ENCODE assay signal across 23 cellular contexts in genomic region chr2:145304501-145304900, GRCh38.
"Had no signal": no experiment of that assay in that cellular context is flagged by ENCODE, and none has a peak within 500 bp of the region (broad histone marks: within the 10 kb centered on the region; RNA-seq: fewer than 3 reads in every experiment).

No MANE protein-coding gene starts in this region.

- ATAC-seq: activated CD8-positive, alpha-beta memory T cell treated with anti-CD3 and anti-CD28 coated beads, Interleukin-2, amount 10 ng/mL, durations not matched to agents 7 days and 5 days; activated naive CD4-positive, alpha-beta T cell treated with anti-CD3 and anti-CD28 coated beads, Interleukin-2, amount 50 U/mL, for 72 hours; activated naive CD8-positive, alpha-beta T cell treated with anti-CD3 and anti-CD28 coated beads, Interleukin-2, amount 50 U/mL, for 24 hours; body of pancreas had no signal

- H3K9me3 Mint-ChIP-seq: activated naive CD4-positive, alpha-beta T cell treated with anti-CD3 and anti-CD28 coated beads, Interleukin-2, amount 50 U/mL, for 72 hours; activated T-cell treated with anti-CD3 and anti-CD28 coated beads, Interleukin-2, amount 50 U/mL, for 24 hours; T-helper 1 cell treated with Interleukin-12 subunit alpha and Interleukin-12 subunit beta and Interleukin-4 antibody, amounts not matched to agents 30 μg/mL and 1 μg/mL, for 36 hours had no signal

- H3K36me3 ChIP-seq: ascending aorta had no signal

- H3K27ac Mint-ChIP-seq: activated CD8-positive, alpha-beta memory T cell treated with anti-CD3 and anti-CD28 coated beads, Interleukin-2, amount 10 ng/mL, durations not matched to agents 7 days and 5 days; activated naive CD4-positive, alpha-beta T cell treated with anti-CD3 and anti-CD28 coated beads, Interleukin-2, amount 50 U/mL, for 72 hours; activated naive CD8-positive, alpha-beta T cell treated with anti-CD3 and anti-CD28 coated beads, Interleukin-2, amount 50 U/mL, for 24 hours; activated T-cell treated with anti-CD3 and anti-CD28 coated beads, Interleukin-2, amount 50 U/mL, for 24 hours; T-helper 1 cell treated with Interleukin-12 subunit alpha and Interleukin-12 subunit beta and Interleukin-4 antibody, amounts not matched to agents 30 μg/mL and 1 μg/mL, for 36 hours had no signal

- DNase-seq: activated CD4-positive, alpha-beta T cell treated with anti-CD3 and anti-CD28 coated beads for 48 hours; activated CD4-positive, alpha-beta T cell treated with anti-CD3 and anti-CD28 coated beads, Interleukin-2, amount 50 U/mL, for 4 hours; activated CD4-positive, CD25-positive, alpha-beta regulatory T cell treated with anti-CD3 and anti-CD28 coated beads, Interleukin-2, amount 50 U/mL, for 72 hours; activated CD8-positive, alpha-beta memory T cell treated with anti-CD3 and anti-CD28 coated beads, Interleukin-2, amount 10 ng/mL, durations not matched to agents 7 days and 5 days; activated effector memory CD4-positive, alpha-beta T cell treated with anti-CD3 and anti-CD28 coated beads, Interleukin-2, amount 50 U/mL, for 16 hours; activated naive CD4-positive, alpha-beta T cell treated with Interleukin-2 at 50 U/mL for 16 hours; activated naive CD8-positive, alpha-beta T cell treated with anti-CD3 and anti-CD28 coated beads, Interleukin-2, amount 50 U/mL, for 24 hours; activated T-cell treated with anti-CD3 and anti-CD28 coated beads, Interleukin-2, amount 50 U/mL, for 24 hours; amniotic stem cell; body of pancreas; central memory CD4-positive, alpha-beta T cell; KG1; MV-4-11; NCI-H1092 treated with DMSO at 0.1 percent for 48 hours; NCI-H1417 treated with DMSO at 0.1 percent for 48 hours; NCI-H1694; NCI-H2029; NCI-H510A treated with DMSO at 0.1 percent for 48 hours; PC-9; SHP77 treated with DMSO at 0.1 percent for 48 hours had no signal

- H3K4me3 ChIP-seq: ascending aorta, body of pancreas, PC-9 had no signal

- H3K27me3 ChIP-seq: ascending aorta, body of pancreas had no signal

- H3K9me3 ChIP-seq: ascending aorta, body of pancreas had no signal

- H3K27ac ChIP-seq: ascending aorta, body of pancreas, PC-9 had no signal

- H3K4me1 Mint-ChIP-seq: activated CD8-positive, alpha-beta memory T cell treated with anti-CD3 and anti-CD28 coated beads, Interleukin-2, amount 10 ng/mL, durations not matched to agents 7 days and 5 days; activated naive CD8-positive, alpha-beta T cell treated with anti-CD3 and anti-CD28 coated beads, Interleukin-2, amount 50 U/mL, for 24 hours had no signal

- H3K4me1 ChIP-seq: ascending aorta, body of pancreas had no signal

- H3K27me3 Mint-ChIP-seq: activated CD8-positive, alpha-beta memory T cell treated with anti-CD3 and anti-CD28 coated beads, Interleukin-2, amount 10 ng/mL, durations not matched to agents 7 days and 5 days; activated T-cell treated with anti-CD3 and anti-CD28 coated beads, Interleukin-2, amount 50 U/mL, for 24 hours had no signal

- H3K4me3 Mint-ChIP-seq: activated CD8-positive, alpha-beta memory T cell treated with anti-CD3 and anti-CD28 coated beads, Interleukin-2, amount 10 ng/mL, durations not matched to agents 7 days and 5 days; activated naive CD8-positive, alpha-beta T cell treated with anti-CD3 and anti-CD28 coated beads, Interleukin-2, amount 50 U/mL, for 24 hours; activated T-cell treated with anti-CD3 and anti-CD28 coated beads, Interleukin-2, amount 50 U/mL, for 24 hours; T-helper 1 cell treated with Interleukin-12 subunit alpha and Interleukin-12 subunit beta and Interleukin-4 antibody, amounts not matched to agents 30 μg/mL and 1 μg/mL, for 36 hours had no signal

- H3K36me3 Mint-ChIP-seq: activated CD8-positive, alpha-beta memory T cell treated with anti-CD3 and anti-CD28 coated beads, Interleukin-2, amount 10 ng/mL, durations not matched to agents 7 days and 5 days; activated naive CD4-positive, alpha-beta T cell treated with anti-CD3 and anti-CD28 coated beads, Interleukin-2, amount 50 U/mL, for 72 hours had no signal
